ENCODE assay signal across 8 cellular contexts in the genomic region with DNA sequence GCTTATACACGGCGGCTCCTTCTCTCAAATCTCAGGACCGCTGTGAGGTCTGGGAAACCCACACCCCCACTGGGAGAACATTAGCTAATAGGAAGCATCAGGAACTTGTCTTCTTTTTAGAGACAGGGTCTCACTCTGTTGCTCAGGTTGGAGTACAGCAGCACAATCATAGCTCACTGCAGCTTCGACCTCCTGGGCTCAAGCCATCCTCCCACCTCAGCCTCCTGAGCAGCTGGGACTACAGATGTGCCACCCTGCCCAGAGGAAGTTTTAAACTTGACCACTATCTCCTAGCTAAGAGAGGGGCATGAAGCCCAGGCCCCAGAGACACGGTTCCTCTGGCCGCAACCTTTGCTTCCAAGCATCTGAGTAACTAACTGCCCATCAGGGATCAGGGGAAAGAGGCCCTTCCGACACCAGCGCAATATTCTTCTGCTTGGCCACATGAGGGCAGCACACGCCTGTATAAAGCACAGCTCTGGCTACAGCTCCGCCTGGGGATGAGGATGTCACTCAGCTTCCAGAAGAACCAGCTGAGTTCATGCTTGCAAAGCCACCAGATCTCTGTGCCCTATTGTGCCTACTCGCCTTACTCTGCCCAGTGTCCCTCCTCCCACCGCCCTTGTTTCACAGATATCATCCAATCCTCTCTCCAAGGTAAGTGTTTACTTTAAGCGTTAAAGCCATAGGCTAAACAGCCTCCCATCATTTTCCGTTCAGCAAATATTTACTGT. TPM values are rescaled to one million over a fixed set of nuclear protein-coding genes. Genes with fewer than 3 reads are reported as not detected.
A peak's percentile ranks its signal among the peaks of the same experiment; 100 is the strongest.
DNase-seq lines count a peak whose midpoint lies in the region; ATAC-seq and TF ChIP-seq lines count a peak whose summit lies in the region.

No MANE protein-coding gene starts in this region.

- H3K27ac ChIP-seq in fibroblast of lung (ENCODE audit: insufficient read depth, low read length), result no peak overlapping the region
- H3K27ac ChIP-seq in neural cell (ENCODE audit: low read length), result no peak overlapping the region
- H3K27ac ChIP-seq in transverse colon, result no peak overlapping the region

- H3K9ac ChIP-seq in fibroblast of lung (ENCODE audit: insufficient read depth, low read length) (no peak overlapping the region), neural cell (ENCODE audit: low read length) (no peak overlapping the region)

- H2AFZ ChIP-seq in fibroblast of lung (ENCODE audit: low read length), result no peak overlapping the region
- no peak overlapping the region for H2AFZ ChIP-seq in neural cell (ENCODE audit: low read depth, low read length)

- TF ChIP-seq CTCF in fibroblast of lung (conservative IDR thresholded peaks at IDR 0.05 in 1 of 2, IDR thresholded peaks at IDR 0.05 in 1 of 2; ENCODE audit: low read depth in 1 of 2, low read length in 2 of 2) (peak; percentile 37 to 80), neural cell (IDR thresholded peaks at IDR 0.05; ENCODE audit: poor library complexity, severe bottlenecking) (peak; percentile 98), transverse colon (IDR thresholded peaks at IDR 0.05) (peak; percentile 53 to 63 (median 58))

- H3K9me2 ChIP-seq in neural cell (ENCODE audit: insufficient read depth, low read length), result no peaks in the 10 kb centered on the region

- H3K9me3 ChIP-seq in fibroblast of lung (ENCODE audit: control insufficient read depth, insufficient read depth, low read depth, low read length) (no peaks in the 10 kb centered on the region), neural cell (ENCODE audit: low read length) (no peaks in the 10 kb centered on the region), transverse colon (no peaks in the 10 kb centered on the region)

- H4K20me1 ChIP-seq in fibroblast of lung (ENCODE audit: control insufficient read depth, extremely low read depth, insufficient read depth, low read length), result no peaks in the 10 kb centered on the region
- no peaks in the 10 kb centered on the region for H4K20me1 ChIP-seq in neural cell (ENCODE audit: insufficient read depth)

- H3K36me3 ChIP-seq in fibroblast of lung (ENCODE audit: control insufficient read depth, insufficient read depth, low read length) (no peaks in the 10 kb centered on the region), neural cell (ENCODE audit: insufficient read depth, low read length) (no peaks in the 10 kb centered on the region), transverse colon (no peaks in the 10 kb centered on the region)

- TF ChIP-seq POLR2A in transverse colon (IDR thresholded peaks at IDR 0.05), result no peak

- no peaks in the 10 kb centered on the region for H3K79me2 ChIP-seq in fibroblast of lung (ENCODE audit: control insufficient read depth, insufficient read depth, low read length)
- no peaks in the 10 kb centered on the region for H3K79me2 ChIP-seq in neural cell (replicated peaks; ENCODE audit: insufficient read depth, low read length)

- H3F3A ChIP-seq in neural cell (ENCODE audit: insufficient read depth, low read length, poor library complexity, severe bottlenecking), result no peaks in the 10 kb centered on the region

- H3K4me1 ChIP-seq in fibroblast of lung (ENCODE audit: control insufficient read depth, extremely low read depth, insufficient read depth, low read length) (no peaks in the 10 kb centered on the region), transverse colon (no peaks in the 10 kb centered on the region)

- TF ChIP-seq RAD21 in neural cell (conservative IDR thresholded peaks at IDR 0.05), result peak; percentile 100

- WGBS in transverse colon (ENCODE audit: low coverage in 1 of 2), 2 donors, result 27% methylated on average over 14 of the region's 14 CpGs; no CpG with 5 or more reads in 1 of the 2 donors

- DNase-seq in NCI-H2107 treated with DMSO at 0.1 percent for 48 hours (lab: John Stamatoyannopoulos, UW; ENCODE audit: unreplicated experiment) (peak; percentile 39), NCI-H2107 (lab: John Stamatoyannopoulos, UW) (no peak), NCI-H82 treated with DMSO at 0.1 percent for 48 hours (lab: John Stamatoyannopoulos, UW; ENCODE audit: unreplicated experiment) (peak; percentile 5), activated T-cell treated with anti-CD3 and anti-CD28 coated beads for 1 hour (ENCODE audit: low read depth) (peak; percentile 8), fibroblast of lung (ENCODE audit: low read depth in 2 of 2) (peak; percentile 59 to 66), transverse colon (peak; percentile 29)

- peak; percentile 66 for ATAC-seq in HG03045 (IDR thresholded peaks at IDR 0.05; ENCODE audit: unreplicated experiment)

- no peak overlapping the region for H3K4me2 ChIP-seq in fibroblast of lung (ENCODE audit: extremely low read depth, insufficient read depth, low read length)
- H3K4me2 ChIP-seq in neural cell (ENCODE audit: low read length), result no peak overlapping the region

- in situ Hi-C loops in transverse colon (cut with MboI; ENCODE audit: low pct_ligation_motif_present in 1 of 4, low pct_unique_long_range_greater_than_20kb in 1 of 4, low sequenced_read_pairs in 3 of 4), result loop anchor here in 2 of 4 donors (25.0 kb wide), 1 partner anchor 304 kb away; no protein-coding TSS in a partner anchor

- H3K27me3 ChIP-seq in fibroblast of lung (ENCODE audit: control insufficient read depth, insufficient read depth, low read length) (no peaks in the 10 kb centered on the region), neural cell (ENCODE audit: insufficient read depth, low read depth, low read length) (peaks cover 28% of the 10 kb centered on the region), transverse colon (peaks cover 12% of the 10 kb centered on the region)

- no peak overlapping the region for H3K4me3 ChIP-seq in fibroblast of lung (replicated peaks in 1 of 4; ENCODE audit: control extremely low read depth in 1 of 4, insufficient read depth in 1 of 4, low read depth in 3 of 4, low read length in 4 of 4)
- H3K4me3 ChIP-seq in neural cell (ENCODE audit: low read length), result no peak overlapping the region
- no peak overlapping the region for H3K4me3 ChIP-seq in transverse colon

- TF ChIP-seq EP300 in neural cell (conservative IDR thresholded peaks at IDR 0.05; ENCODE audit: poor library complexity, severe bottlenecking), result no peak
- no peak for TF ChIP-seq EP300 in transverse colon (IDR thresholded peaks at IDR 0.05; ENCODE audit: low read depth)

- intact Hi-C loops in transverse colon (cut with DNase I; ENCODE audit: low total_unique reads), result no loop called here

TF ChIP-seq in neural cell, 6 proteins besides CTCF, POLR2A, EP300 and RAD21:
- TF ChIP-seq SMC3 (conservative IDR thresholded peaks at IDR 0.05; ENCODE audit: poor library complexity) (peak; percentile 99), MXI1 (conservative IDR thresholded peaks at IDR 0.05; ENCODE audit: poor library complexity, severe bottlenecking) (no peak)

RNA-seq across cellular contexts. Expression of a gene that starts 57.6 kb away (rescaled TPM):
- total RNA-seq in fibroblast of lung, result not detected in 2 replicates
- 0.05 TPM in 1 of 2 replicates, not detected in the other for polyA plus RNA-seq in fibroblast of lung
- not detected in 2 replicates for polyA plus RNA-seq in fibroblast of lung (2012)
- not detected in 2 replicates for polyA minus RNA-seq in fibroblast of lung (ENCODE audit: low replicate concordance)
- 2.8 and 4.2 TPM in 2 replicates for polyA plus RNA-seq in neural cell
- polyA minus RNA-seq in neural cell, result 5.0 and 5.8 TPM in 2 replicates
- total RNA-seq in transverse colon, result not detected
